In the genomic region with DNA sequence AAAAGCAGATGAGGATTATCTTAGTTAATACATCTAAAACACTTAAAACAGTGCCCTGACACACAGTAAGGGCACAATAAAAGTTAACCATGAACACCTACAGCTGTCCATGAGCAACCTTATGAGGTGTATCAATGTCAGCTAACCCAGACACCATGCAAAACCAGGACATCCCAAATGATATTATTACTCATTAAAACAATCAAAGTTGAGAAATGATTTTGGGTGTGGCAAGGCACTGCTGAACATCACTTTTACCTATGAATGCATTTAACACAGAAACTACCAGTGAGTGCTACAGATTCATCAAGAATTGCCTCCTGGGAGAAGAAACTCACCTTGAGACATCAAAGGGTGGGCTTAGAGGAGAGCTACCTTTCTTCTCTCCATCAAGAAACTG, we compare ENCODE assay signal across 1 cellular context.
TF ChIP-seq lines count a peak whose summit lies in the region.

No MANE protein-coding gene starts in this region.

TF ChIP-seq in GM12878, 131 proteins besides CTCF, POLR2A, EP300 and RAD21:
- TF ChIP-seq, protein P1, sequence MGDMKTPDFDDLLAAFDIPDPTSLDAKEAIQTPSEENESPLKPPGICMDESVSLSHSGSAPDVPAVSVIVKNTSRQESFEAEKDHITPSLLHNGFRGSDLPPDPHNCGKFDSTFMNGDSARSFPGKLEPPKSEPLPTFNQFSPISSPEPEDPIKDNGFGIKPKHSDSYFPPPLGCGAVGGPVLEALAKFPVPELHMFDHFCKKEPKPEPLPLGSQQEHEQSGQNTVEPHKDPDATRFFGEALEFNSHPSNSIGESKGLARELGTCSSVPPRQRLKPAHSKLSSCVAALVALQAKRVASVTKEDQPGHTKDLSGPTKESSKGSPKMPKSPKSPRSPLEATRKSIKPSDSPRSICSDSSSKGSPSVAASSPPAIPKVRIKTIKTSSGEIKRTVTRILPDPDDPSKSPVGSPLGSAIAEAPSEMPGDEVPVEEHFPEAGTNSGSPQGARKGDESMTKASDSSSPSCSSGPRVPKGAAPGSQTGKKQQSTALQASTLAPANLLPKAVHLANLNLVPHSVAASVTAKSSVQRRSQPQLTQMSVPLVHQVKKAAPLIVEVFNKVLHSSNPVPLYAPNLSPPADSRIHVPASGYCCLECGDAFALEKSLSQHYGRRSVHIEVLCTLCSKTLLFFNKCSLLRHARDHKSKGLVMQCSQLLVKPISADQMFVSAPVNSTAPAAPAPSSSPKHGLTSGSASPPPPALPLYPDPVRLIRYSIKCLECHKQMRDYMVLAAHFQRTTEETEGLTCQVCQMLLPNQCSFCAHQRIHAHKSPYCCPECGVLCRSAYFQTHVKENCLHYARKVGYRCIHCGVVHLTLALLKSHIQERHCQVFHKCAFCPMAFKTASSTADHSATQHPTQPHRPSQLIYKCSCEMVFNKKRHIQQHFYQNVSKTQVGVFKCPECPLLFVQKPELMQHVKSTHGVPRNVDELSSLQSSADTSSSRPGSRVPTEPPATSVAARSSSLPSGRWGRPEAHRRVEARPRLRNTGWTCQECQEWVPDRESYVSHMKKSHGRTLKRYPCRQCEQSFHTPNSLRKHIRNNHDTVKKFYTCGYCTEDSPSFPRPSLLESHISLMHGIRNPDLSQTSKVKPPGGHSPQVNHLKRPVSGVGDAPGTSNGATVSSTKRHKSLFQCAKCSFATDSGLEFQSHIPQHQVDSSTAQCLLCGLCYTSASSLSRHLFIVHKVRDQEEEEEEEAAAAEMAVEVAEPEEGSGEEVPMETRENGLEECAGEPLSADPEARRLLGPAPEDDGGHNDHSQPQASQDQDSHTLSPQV (IDR thresholded peaks at IDR 0.05) = no peak
- TF ChIP-seq SIN3A (IDR thresholded peaks at IDR 0.05; ENCODE audit: low read depth, low read length) (no peak), TCF12 (IDR thresholded peaks at IDR 0.05; ENCODE audit: low read depth, low read length) (no peak), BHLHE40 (IDR thresholded peaks at IDR 0.05; ENCODE audit: borderline replicate concordance in 1 of 2, low read depth in 2 of 2, low read length in 1 of 2) (no peak), BMI1 (IDR thresholded peaks at IDR 0.05; ENCODE audit: borderline replicate concordance) (no peak), RB1 (IDR thresholded peaks at IDR 0.05; ENCODE audit: borderline replicate concordance) (no peak), HDAC6 (IDR thresholded peaks at IDR 0.05; ENCODE audit: unreplicated experiment) (no peak), SMARCA5 (IDR thresholded peaks at IDR 0.05) (no peak), LARP7 (IDR thresholded peaks at IDR 0.05) (no peak), SREBF2 (IDR thresholded peaks at IDR 0.05; ENCODE audit: low read length) (no peak), HCFC1 (IDR thresholded peaks at IDR 0.05; ENCODE audit: low read length) (no peak), CHD4 (IDR thresholded peaks at IDR 0.05) (no peak), ZNF274 (IDR thresholded peaks at IDR 0.05; ENCODE audit: insufficient read depth, insufficient read length) (no peak), TARDBP (IDR thresholded peaks at IDR 0.05; ENCODE audit: borderline replicate concordance) (no peak), RBBP5 (conservative IDR thresholded peaks at IDR 0.05) (no peak), NFIC (IDR thresholded peaks at IDR 0.05; ENCODE audit: low read depth, low read length) (no peak), HDGF (IDR thresholded peaks at IDR 0.05) (no peak)
- TF ChIP-seq, protein P2, sequence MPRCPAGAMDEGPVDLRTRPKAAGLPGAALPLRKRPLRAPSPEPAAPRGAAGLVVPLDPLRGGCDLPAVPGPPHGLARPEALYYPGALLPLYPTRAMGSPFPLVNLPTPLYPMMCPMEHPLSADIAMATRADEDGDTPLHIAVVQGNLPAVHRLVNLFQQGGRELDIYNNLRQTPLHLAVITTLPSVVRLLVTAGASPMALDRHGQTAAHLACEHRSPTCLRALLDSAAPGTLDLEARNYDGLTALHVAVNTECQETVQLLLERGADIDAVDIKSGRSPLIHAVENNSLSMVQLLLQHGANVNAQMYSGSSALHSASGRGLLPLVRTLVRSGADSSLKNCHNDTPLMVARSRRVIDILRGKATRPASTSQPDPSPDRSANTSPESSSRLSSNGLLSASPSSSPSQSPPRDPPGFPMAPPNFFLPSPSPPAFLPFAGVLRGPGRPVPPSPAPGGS (IDR thresholded peaks at IDR 0.05; ENCODE audit: borderline replicate concordance, insufficient read depth, low read depth, low read length, poor library complexity, severe bottlenecking) = no peak
- TF ChIP-seq, protein P3, sequence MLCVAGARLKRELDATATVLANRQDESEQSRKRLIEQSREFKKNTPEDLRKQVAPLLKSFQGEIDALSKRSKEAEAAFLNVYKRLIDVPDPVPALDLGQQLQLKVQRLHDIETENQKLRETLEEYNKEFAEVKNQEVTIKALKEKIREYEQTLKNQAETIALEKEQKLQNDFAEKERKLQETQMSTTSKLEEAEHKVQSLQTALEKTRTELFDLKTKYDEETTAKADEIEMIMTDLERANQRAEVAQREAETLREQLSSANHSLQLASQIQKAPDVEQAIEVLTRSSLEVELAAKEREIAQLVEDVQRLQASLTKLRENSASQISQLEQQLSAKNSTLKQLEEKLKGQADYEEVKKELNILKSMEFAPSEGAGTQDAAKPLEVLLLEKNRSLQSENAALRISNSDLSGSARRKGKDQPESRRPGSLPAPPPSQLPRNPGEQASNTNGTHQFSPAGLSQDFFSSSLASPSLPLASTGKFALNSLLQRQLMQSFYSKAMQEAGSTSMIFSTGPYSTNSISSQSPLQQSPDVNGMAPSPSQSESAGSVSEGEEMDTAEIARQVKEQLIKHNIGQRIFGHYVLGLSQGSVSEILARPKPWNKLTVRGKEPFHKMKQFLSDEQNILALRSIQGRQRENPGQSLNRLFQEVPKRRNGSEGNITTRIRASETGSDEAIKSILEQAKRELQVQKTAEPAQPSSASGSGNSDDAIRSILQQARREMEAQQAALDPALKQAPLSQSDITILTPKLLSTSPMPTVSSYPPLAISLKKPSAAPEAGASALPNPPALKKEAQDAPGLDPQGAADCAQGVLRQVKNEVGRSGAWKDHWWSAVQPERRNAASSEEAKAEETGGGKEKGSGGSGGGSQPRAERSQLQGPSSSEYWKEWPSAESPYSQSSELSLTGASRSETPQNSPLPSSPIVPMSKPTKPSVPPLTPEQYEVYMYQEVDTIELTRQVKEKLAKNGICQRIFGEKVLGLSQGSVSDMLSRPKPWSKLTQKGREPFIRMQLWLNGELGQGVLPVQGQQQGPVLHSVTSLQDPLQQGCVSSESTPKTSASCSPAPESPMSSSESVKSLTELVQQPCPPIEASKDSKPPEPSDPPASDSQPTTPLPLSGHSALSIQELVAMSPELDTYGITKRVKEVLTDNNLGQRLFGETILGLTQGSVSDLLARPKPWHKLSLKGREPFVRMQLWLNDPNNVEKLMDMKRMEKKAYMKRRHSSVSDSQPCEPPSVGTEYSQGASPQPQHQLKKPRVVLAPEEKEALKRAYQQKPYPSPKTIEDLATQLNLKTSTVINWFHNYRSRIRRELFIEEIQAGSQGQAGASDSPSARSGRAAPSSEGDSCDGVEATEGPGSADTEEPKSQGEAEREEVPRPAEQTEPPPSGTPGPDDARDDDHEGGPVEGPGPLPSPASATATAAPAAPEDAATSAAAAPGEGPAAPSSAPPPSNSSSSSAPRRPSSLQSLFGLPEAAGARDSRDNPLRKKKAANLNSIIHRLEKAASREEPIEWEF (IDR thresholded peaks at IDR 0.05; ENCODE audit: insufficient replicate concordance, low read depth, low read length) = no peak
- TF ChIP-seq, protein P4, sequence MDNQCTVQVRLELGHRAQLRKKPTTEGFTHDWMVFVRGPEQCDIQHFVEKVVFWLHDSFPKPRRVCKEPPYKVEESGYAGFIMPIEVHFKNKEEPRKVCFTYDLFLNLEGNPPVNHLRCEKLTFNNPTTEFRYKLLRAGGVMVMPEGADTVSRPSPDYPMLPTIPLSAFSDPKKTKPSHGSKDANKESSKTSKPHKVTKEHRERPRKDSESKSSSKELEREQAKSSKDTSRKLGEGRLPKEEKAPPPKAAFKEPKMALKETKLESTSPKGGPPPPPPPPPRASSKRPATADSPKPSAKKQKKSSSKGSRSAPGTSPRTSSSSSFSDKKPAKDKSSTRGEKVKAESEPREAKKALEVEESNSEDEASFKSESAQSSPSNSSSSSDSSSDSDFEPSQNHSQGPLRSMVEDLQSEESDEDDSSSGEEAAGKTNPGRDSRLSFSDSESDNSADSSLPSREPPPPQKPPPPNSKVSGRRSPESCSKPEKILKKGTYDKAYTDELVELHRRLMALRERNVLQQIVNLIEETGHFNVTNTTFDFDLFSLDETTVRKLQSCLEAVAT (IDR thresholded peaks at IDR 0.05) = no peak
TF ChIP-seq in GM12878: peak in this region for 0.
